In genomic region chr1:164712131-164713031, GRCh38 we compare ENCODE assay signal across 10 cellular contexts.
DNase-seq lines count a peak whose midpoint lies in the region; ATAC-seq and TF ChIP-seq lines count a peak whose summit lies in the region.
"Had no signal": no experiment of that assay in that cellular context is flagged by ENCODE, and none has a peak within 500 bp of the region (broad histone marks: within the 10 kb centered on the region; RNA-seq: fewer than 3 reads in every experiment).

No MANE protein-coding gene starts in this region.

- peak overlapping the region; percentile 55 to 56 for H3K27ac ChIP-seq in coronary artery
- peak overlapping the region; percentile 5 to 33 for H3K27ac ChIP-seq in left lung
- peak overlapping the region; percentile 70 for H3K27ac ChIP-seq in subcutaneous abdominal adipose tissue (ENCODE audit: low read depth, low read length)

- H3K27me3 ChIP-seq in left lung (peaks cover 0 to 9% of the 10 kb centered on the region in 2 donors), subcutaneous abdominal adipose tissue (ENCODE audit: control insufficient read depth in 5 of 5, insufficient read depth in 4 of 5, low read length in 5 of 5) (no peaks in the 10 kb centered on the region)

- ATAC-seq in left lung (peak; percentile 61), HG02763 (IDR thresholded peaks at IDR 0.05; ENCODE audit: unreplicated experiment) (no peak)

- no peaks in the 10 kb centered on the region for H3K9me3 ChIP-seq in left lung
- no peaks in the 10 kb centered on the region for H3K9me3 ChIP-seq in subcutaneous abdominal adipose tissue (ENCODE audit: control insufficient read depth in 5 of 5, low read length in 5 of 5)

- intact Hi-C loops in left lung (cut with DNase I), result no loop called here

- DNase-seq in NCI-H524 (lab: John Stamatoyannopoulos, UW) (peak; percentile 61 to 87), coronary artery (ENCODE audit: low spot score) (no peak), left lung (no peak)
- DNase-seq in stimulated activated CD4-positive, alpha-beta T cell treated with anti-CD3 and anti-CD28 coated beads, Interleukin-2, amount 100 ng/mL, for 24 hours, result no peak
- no peak for DNase-seq in activated CD8-positive, alpha-beta memory T cell treated with anti-CD3 and anti-CD28 coated beads, Interleukin-2, amount 50 U/mL, for 4 hours
- no peak for DNase-seq in activated CD8-positive, alpha-beta memory T cell treated with anti-CD3 and anti-CD28 coated beads, Interleukin-2, amount 50 U/mL, for 48 hours
- DNase-seq: activated CD4-positive, alpha-beta T cell treated with anti-CD3 and anti-CD28 coated beads, Interleukin-2, amount 50 U/mL, for 1 hour; DMS53 had no signal

- H3K4me1 ChIP-seq in left lung (peaks cover 18 to 32% of the 10 kb centered on the region in 2 donors), subcutaneous abdominal adipose tissue (ENCODE audit: control insufficient read depth in 5 of 5, insufficient read depth in 5 of 5, low read length in 5 of 5) (peaks cover 5 to 42% (median 26%) of the 10 kb centered on the region in 5 donors)

- H3K4me3 ChIP-seq in coronary artery (peak overlapping the region; percentile 36), left lung (no peak overlapping the region), subcutaneous abdominal adipose tissue (ENCODE audit: low read depth in 1 of 5, low read length in 5 of 5) (no peak overlapping the region)

- peak overlapping the region in 1 of 5 donors; percentile 43 for H3K9ac ChIP-seq in subcutaneous abdominal adipose tissue (ENCODE audit: low read length in 5 of 5)

- H3K36me3 ChIP-seq in left lung (no peaks in the 10 kb centered on the region), subcutaneous abdominal adipose tissue (ENCODE audit: control insufficient read depth in 5 of 5, insufficient read depth in 5 of 5, low read length in 5 of 5) (no peaks in the 10 kb centered on the region)

- TF ChIP-seq CTCF in coronary artery (IDR thresholded peaks at IDR 0.05) (no peak), left lung (IDR thresholded peaks at IDR 0.05) (no peak)

Comparison
In these comparisons a context has a peak if more than half of its experiments do, and no peak if none do; other contexts are left out.
1. DNase-seq: peak in NCI-H524 (2 of 2); none in coronary artery (single experiment), left lung (0 of 2), stimulated activated CD4-positive, alpha-beta T cell treated with anti-CD3 and anti-CD28 coated beads, Interleukin-2, amount 100 ng/mL, for 24 hours (0 of 2), activated CD8-positive, alpha-beta memory T cell treated with anti-CD3 and anti-CD28 coated beads, Interleukin-2, amount 50 U/mL, for 4 hours (single experiment) and activated CD8-positive, alpha-beta memory T cell treated with anti-CD3 and anti-CD28 coated beads, Interleukin-2, amount 50 U/mL, for 48 hours (single experiment).
2. H3K27ac ChIP-seq: peak in every context shown above with its lines; median percentile 70 in subcutaneous abdominal adipose tissue; 56 in coronary artery; 19 in left lung.